Comparison of ENCODE assay signal across 27 cellular contexts in genomic region chr10:125262414-125262813, GRCh38.
"Had no signal": no experiment of that assay in that cellular context is flagged by ENCODE, and none has a peak within 500 bp of the region (broad histone marks: within the 10 kb centered on the region; RNA-seq: fewer than 3 reads in every experiment).

No MANE protein-coding gene starts in this region.

- DNase-seq: dorsolateral prefrontal cortex; effector CD4-positive, alpha-beta T cell; hypothalamus; immature natural killer cell; kidney; natural killer cell; stimulated activated CD4-positive, alpha-beta T cell treated with anti-CD3 and anti-CD28 coated beads, Interleukin-2, amount 100 ng/mL, for 24 hours; stimulated activated CD4-positive, alpha-beta T cell treated with anti-CD3 and anti-CD28 coated beads, Interleukin-4, amount 100 ng/mL, for 24 hours; stimulated activated naive CD4-positive, alpha-beta T cell treated with Interleukin-2 at 50 U/mL for 16 hours; stomach; testis; tibial artery; upper lobe of left lung; uterus had no signal

- H2AFZ ChIP-seq: parathyroid adenoma had no signal

- H3K27ac ChIP-seq: dorsolateral prefrontal cortex, neutrophil, parathyroid adenoma, right atrium auricular region, stomach, testis, tibial artery, upper lobe of left lung, uterus had no signal

- H3K9me3 ChIP-seq: neutrophil, right atrium auricular region, stomach, testis, tibial artery, upper lobe of left lung, uterus had no signal

- H3K27ac Mint-ChIP-seq: immature natural killer cell; memory B cell; natural killer cell; stimulated activated effector memory CD8-positive, alpha-beta T cell treated with anti-CD3 and anti-CD28 coated beads, Interleukin-12 subunit alpha, Interleukin-12 subunit beta, amount 100 ng/mL, for 72 hours had no signal

- H3K4me1 ChIP-seq: parathyroid adenoma, right atrium auricular region, stomach, testis, tibial artery, upper lobe of left lung, uterus had no signal

- H3K9me3 Mint-ChIP-seq: immature natural killer cell, natural killer cell had no signal

- H3K36me3 ChIP-seq: neutrophil, right atrium auricular region, stomach, tibial artery, upper lobe of left lung, uterus had no signal

- ATAC-seq: left lobe of liver; natural killer cell; sciatic nerve; stimulated activated effector memory CD8-positive, alpha-beta T cell treated with anti-CD3 and anti-CD28 coated beads, Interleukin-12 subunit alpha, Interleukin-12 subunit beta, amount 100 ng/mL, for 72 hours had no signal

- H3K79me2 ChIP-seq: parathyroid adenoma had no signal

- H3K36me3 Mint-ChIP-seq: immature natural killer cell; memory B cell; natural killer cell; stimulated activated effector memory CD8-positive, alpha-beta T cell treated with anti-CD3 and anti-CD28 coated beads, Interleukin-12 subunit alpha, Interleukin-12 subunit beta, amount 100 ng/mL, for 72 hours had no signal

- FAIRE-seq: colon, endothelial cell of umbilical vein, frontal cortex, kidney had no signal

- H3K4me3 ChIP-seq: dorsolateral prefrontal cortex, lung, right atrium auricular region, smooth muscle cell, stomach, testis, tibial artery, upper lobe of left lung, uterus had no signal

- H3K9ac ChIP-seq: parathyroid adenoma had no signal

- H3K4me3 Mint-ChIP-seq: immature natural killer cell; memory B cell; natural killer cell; neural crest cell; stimulated activated effector memory CD8-positive, alpha-beta T cell treated with anti-CD3 and anti-CD28 coated beads, Interleukin-12 subunit alpha, Interleukin-12 subunit beta, amount 100 ng/mL, for 72 hours had no signal

- H3K4me1 Mint-ChIP-seq: immature natural killer cell; memory B cell; natural killer cell; stimulated activated effector memory CD8-positive, alpha-beta T cell treated with anti-CD3 and anti-CD28 coated beads, Interleukin-12 subunit alpha, Interleukin-12 subunit beta, amount 100 ng/mL, for 72 hours had no signal

- H3K27me3 ChIP-seq: neutrophil, right atrium auricular region, stomach, testis, upper lobe of left lung, uterus had no signal

- H3K4me2 ChIP-seq: smooth muscle cell had no signal
